ENCODE assay signal across 1 cellular context in the genomic region with DNA sequence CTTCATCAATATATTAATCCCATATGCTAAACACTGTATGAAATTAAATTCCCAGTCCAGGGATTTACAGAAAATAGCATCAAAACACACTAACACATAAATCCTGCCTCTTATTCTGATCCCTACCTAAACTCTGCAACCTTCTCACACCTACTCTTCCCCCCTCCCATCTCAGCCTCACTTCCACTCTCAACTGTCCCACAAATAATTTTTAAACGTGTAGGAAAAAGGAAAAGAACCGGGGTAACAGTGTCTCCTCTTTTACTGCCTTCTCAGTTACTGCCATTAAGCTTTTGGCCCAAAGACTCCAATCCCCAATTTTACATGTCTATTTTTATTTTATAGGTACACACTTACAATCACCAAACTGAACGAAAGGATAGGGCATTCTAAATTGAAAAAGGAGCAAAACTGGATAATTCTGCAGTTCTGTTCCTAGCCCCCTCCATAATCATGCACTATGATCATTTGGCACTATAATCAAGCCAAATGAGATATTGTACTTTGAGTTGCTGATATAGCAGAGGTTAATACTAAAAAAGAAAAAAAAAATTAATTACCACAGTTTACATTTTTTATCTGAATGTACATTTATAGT.
TF ChIP-seq lines count a peak whose summit lies in the region.

No MANE protein-coding gene starts in this region.

TF ChIP-seq in endothelial cell of umbilical vein, 7 proteins besides CTCF, POLR2A, EP300 and RAD21 (continued from another document):
- TF ChIP-seq JUN (IDR thresholded peaks at IDR 0.05; ENCODE audit: borderline replicate concordance, insufficient read depth, insufficient read length, low read depth), result no peak
- TF ChIP-seq FOS (IDR thresholded peaks at IDR 0.05; ENCODE audit: borderline replicate concordance, insufficient read depth, low read length), result no peak
- no peak for TF ChIP-seq MAX (IDR thresholded peaks at IDR 0.05; ENCODE audit: insufficient read depth, insufficient read length)
